1 cellular context compared by ENCODE assay signal in the genomic region with DNA sequence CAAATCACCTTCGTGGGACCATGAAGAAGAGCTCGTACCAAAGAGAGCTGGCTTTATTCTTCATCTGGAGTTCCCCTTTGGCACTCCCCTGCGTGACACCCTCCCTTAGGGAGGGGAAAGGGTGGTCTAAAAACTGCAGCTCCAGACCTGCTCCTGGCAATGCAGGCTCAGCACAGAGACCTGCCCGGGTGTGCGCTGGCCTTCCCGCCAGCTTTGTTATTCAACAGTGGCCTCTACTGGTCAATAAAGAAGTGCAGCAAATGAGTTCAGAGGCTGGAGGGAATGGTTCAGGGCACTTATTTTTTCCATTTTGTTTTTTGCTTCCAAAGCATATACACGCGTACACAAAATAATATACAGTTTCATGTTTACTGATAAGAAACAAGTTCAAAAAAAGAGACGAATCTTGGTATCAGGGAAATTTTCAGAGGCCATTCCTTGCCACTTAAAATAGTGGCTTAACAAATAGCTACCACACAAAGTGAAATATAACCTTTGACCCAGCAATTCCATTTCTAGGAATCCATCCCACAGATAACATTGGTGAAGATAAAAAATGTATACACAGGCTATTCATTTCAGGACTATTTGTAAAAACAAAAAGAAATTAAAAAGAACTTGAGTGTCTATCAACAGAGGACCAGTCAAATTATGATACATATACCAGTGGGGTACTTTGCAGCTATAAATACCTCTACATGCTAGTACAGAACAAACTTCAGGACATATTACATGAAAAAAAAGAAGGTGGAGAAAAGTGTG.
TF ChIP-seq lines count a peak whose summit lies in the region.

No MANE protein-coding gene starts in this region.

TF ChIP-seq in HepG2, 621 proteins besides CTCF, POLR2A, EP300 and RAD21 (continued from another document and continues in another):
- TF ChIP-seq, protein P1, sequence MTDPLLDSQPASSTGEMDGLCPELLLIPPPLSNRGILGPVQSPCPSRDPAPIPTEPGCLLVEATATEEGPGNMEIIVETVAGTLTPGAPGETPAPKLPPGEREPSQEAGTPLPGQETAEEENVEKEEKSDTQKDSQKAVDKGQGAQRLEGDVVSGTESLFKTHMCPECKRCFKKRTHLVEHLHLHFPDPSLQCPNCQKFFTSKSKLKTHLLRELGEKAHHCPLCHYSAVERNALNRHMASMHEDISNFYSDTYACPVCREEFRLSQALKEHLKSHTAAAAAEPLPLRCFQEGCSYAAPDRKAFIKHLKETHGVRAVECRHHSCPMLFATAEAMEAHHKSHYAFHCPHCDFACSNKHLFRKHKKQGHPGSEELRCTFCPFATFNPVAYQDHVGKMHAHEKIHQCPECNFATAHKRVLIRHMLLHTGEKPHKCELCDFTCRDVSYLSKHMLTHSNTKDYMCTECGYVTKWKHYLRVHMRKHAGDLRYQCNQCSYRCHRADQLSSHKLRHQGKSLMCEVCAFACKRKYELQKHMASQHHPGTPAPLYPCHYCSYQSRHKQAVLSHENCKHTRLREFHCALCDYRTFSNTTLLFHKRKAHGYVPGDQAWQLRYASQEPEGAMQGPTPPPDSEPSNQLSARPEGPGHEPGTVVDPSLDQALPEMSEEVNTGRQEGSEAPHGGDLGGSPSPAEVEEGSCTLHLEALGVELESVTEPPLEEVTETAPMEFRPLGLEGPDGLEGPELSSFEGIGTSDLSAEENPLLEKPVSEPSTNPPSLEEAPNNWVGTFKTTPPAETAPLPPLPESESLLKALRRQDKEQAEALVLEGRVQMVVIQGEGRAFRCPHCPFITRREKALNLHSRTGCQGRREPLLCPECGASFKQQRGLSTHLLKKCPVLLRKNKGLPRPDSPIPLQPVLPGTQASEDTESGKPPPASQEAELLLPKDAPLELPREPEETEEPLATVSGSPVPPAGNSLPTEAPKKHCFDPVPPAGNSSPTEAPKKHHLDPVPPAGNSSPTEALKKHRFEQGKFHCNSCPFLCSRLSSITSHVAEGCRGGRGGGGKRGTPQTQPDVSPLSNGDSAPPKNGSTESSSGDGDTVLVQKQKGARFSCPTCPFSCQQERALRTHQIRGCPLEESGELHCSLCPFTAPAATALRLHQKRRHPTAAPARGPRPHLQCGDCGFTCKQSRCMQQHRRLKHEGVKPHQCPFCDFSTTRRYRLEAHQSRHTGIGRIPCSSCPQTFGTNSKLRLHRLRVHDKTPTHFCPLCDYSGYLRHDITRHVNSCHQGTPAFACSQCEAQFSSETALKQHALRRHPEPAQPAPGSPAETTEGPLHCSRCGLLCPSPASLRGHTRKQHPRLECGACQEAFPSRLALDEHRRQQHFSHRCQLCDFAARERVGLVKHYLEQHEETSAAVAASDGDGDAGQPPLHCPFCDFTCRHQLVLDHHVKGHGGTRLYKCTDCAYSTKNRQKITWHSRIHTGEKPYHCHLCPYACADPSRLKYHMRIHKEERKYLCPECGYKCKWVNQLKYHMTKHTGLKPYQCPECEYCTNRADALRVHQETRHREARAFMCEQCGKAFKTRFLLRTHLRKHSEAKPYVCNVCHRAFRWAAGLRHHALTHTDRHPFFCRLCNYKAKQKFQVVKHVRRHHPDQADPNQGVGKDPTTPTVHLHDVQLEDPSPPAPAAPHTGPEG (CRISPR knock-in tag; IDR thresholded peaks at IDR 0.05), result no peak
- TF ChIP-seq ZNF235 (CRISPR knock-in tag; IDR thresholded peaks at IDR 0.05; ENCODE audit: borderline replicate concordance) (no peak), CCAR2 (optimal IDR thresholded peaks at IDR 0.05; ENCODE audit: low read depth, low read length) (no peak), MTA1 (CRISPR knock-in tag; IDR thresholded peaks at IDR 0.05; ENCODE audit: borderline replicate concordance) (no peak), CC2D1A (CRISPR knock-in tag; IDR thresholded peaks at IDR 0.05) (no peak), HCFC1 (IDR thresholded peaks at IDR 0.05; ENCODE audit: low read depth, low read length) (no peak), HIVEP1 (CRISPR knock-in tag; IDR thresholded peaks at IDR 0.05) (no peak), SCMH1 (CRISPR knock-in tag; IDR thresholded peaks at IDR 0.05; ENCODE audit: borderline replicate concordance) (no peak), ZNF75D (CRISPR knock-in tag; IDR thresholded peaks at IDR 0.05; ENCODE audit: borderline replicate concordance) (no peak), CBX2 (IDR thresholded peaks at IDR 0.05; ENCODE audit: low read depth, low read length) (no peak), CBX2 (CRISPR knock-in tag; IDR thresholded peaks at IDR 0.05; ENCODE audit: low read depth) (no peak), SIX1 (CRISPR knock-in tag; IDR thresholded peaks at IDR 0.05; ENCODE audit: borderline replicate concordance) (no peak), KAT8 (CRISPR knock-in tag; IDR thresholded peaks at IDR 0.05) (no peak), ZNF589 (CRISPR knock-in tag; conservative IDR thresholded peaks at IDR 0.05) (no peak), NFIB (CRISPR knock-in tag; IDR thresholded peaks at IDR 0.05; ENCODE audit: borderline replicate concordance) (no peak), FOXA1 (IDR thresholded peaks at IDR 0.05) (no peak), FOXA1 (CRISPR knock-in tag; IDR thresholded peaks at IDR 0.05) (peak; percentile 63), NR2C2 (CRISPR knock-in tag; IDR thresholded peaks at IDR 0.05; ENCODE audit: borderline replicate concordance) (peak; percentile 36; the same call in 1 of the 2 replicates), ZNF124 (CRISPR knock-in tag; IDR thresholded peaks at IDR 0.05) (no peak), ZBTB7A (CRISPR knock-in tag; IDR thresholded peaks at IDR 0.05) (no peak), NCOA2 (CRISPR knock-in tag; IDR thresholded peaks at IDR 0.05) (no peak), SMC3 (IDR thresholded peaks at IDR 0.05; ENCODE audit: low read length) (peak; percentile 69), RFX3 (CRISPR knock-in tag; IDR thresholded peaks at IDR 0.05) (no peak), PRPF4 (IDR thresholded peaks at IDR 0.05; ENCODE audit: low read depth, low read length, poor library complexity, severe bottlenecking) (no peak), SNAPC2 (CRISPR knock-in tag; IDR thresholded peaks at IDR 0.05) (no peak), SP5 (CRISPR knock-in tag; IDR thresholded peaks at IDR 0.05; ENCODE audit: borderline replicate concordance, low read depth) (no peak), GATA4 (IDR thresholded peaks at IDR 0.05; ENCODE audit: borderline replicate concordance, low read depth) (no peak), KDM6A (CRISPR knock-in tag; IDR thresholded peaks at IDR 0.05; ENCODE audit: low read depth) (no peak), THYN1 (CRISPR knock-in tag; IDR thresholded peaks at IDR 0.05; ENCODE audit: borderline replicate concordance, low read depth) (no peak), ONECUT2 (CRISPR knock-in tag; IDR thresholded peaks at IDR 0.05) (no peak), TGIF2 (CRISPR knock-in tag; IDR thresholded peaks at IDR 0.05) (no peak), ZNF549 (CRISPR knock-in tag; IDR thresholded peaks at IDR 0.05) (no peak), THAP11 (CRISPR knock-in tag; IDR thresholded peaks at IDR 0.05) (0 out of 2 replicates have a peak, but pooled peaks have one; percentile 19), MIER3 (CRISPR knock-in tag; IDR thresholded peaks at IDR 0.05; ENCODE audit: borderline replicate concordance) (no peak)
- TF ChIP-seq, protein P2, sequence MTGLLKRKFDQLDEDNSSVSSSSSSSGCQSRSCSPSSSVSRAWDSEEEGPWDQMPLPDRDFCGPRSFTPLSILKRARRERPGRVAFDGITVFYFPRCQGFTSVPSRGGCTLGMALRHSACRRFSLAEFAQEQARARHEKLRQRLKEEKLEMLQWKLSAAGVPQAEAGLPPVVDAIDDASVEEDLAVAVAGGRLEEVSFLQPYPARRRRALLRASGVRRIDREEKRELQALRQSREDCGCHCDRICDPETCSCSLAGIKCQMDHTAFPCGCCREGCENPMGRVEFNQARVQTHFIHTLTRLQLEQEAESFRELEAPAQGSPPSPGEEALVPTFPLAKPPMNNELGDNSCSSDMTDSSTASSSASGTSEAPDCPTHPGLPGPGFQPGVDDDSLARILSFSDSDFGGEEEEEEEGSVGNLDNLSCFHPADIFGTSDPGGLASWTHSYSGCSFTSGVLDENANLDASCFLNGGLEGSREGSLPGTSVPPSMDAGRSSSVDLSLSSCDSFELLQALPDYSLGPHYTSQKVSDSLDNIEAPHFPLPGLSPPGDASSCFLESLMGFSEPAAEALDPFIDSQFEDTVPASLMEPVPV (CRISPR knock-in tag; IDR thresholded peaks at IDR 0.05), result no peak
- TF ChIP-seq, protein P3, sequence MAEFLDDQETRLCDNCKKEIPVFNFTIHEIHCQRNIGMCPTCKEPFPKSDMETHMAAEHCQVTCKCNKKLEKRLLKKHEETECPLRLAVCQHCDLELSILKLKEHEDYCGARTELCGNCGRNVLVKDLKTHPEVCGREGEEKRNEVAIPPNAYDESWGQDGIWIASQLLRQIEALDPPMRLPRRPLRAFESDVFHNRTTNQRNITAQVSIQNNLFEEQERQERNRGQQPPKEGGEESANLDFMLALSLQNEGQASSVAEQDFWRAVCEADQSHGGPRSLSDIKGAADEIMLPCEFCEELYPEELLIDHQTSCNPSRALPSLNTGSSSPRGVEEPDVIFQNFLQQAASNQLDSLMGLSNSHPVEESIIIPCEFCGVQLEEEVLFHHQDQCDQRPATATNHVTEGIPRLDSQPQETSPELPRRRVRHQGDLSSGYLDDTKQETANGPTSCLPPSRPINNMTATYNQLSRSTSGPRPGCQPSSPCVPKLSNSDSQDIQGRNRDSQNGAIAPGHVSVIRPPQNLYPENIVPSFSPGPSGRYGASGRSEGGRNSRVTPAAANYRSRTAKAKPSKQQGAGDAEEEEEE (CRISPR knock-in tag; IDR thresholded peaks at IDR 0.05; ENCODE audit: borderline replicate concordance), result no peak
- TF ChIP-seq, protein P4, sequence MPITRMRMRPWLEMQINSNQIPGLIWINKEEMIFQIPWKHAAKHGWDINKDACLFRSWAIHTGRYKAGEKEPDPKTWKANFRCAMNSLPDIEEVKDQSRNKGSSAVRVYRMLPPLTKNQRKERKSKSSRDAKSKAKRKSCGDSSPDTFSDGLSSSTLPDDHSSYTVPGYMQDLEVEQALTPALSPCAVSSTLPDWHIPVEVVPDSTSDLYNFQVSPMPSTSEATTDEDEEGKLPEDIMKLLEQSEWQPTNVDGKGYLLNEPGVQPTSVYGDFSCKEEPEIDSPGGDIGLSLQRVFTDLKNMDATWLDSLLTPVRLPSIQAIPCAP (CRISPR knock-in tag; IDR thresholded peaks at IDR 0.05; ENCODE audit: low read depth), result no peak
- TF ChIP-seq, protein P5, sequence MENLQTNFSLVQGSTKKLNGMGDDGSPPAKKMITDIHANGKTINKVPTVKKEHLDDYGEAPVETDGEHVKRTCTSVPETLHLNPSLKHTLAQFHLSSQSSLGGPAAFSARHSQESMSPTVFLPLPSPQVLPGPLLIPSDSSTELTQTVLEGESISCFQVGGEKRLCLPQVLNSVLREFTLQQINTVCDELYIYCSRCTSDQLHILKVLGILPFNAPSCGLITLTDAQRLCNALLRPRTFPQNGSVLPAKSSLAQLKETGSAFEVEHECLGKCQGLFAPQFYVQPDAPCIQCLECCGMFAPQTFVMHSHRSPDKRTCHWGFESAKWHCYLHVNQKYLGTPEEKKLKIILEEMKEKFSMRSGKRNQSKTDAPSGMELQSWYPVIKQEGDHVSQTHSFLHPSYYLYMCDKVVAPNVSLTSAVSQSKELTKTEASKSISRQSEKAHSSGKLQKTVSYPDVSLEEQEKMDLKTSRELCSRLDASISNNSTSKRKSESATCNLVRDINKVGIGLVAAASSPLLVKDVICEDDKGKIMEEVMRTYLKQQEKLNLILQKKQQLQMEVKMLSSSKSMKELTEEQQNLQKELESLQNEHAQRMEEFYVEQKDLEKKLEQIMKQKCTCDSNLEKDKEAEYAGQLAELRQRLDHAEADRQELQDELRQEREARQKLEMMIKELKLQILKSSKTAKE (CRISPR knock-in tag; IDR thresholded peaks at IDR 0.05; ENCODE audit: borderline replicate concordance), result no peak
- TF ChIP-seq, protein P6, sequence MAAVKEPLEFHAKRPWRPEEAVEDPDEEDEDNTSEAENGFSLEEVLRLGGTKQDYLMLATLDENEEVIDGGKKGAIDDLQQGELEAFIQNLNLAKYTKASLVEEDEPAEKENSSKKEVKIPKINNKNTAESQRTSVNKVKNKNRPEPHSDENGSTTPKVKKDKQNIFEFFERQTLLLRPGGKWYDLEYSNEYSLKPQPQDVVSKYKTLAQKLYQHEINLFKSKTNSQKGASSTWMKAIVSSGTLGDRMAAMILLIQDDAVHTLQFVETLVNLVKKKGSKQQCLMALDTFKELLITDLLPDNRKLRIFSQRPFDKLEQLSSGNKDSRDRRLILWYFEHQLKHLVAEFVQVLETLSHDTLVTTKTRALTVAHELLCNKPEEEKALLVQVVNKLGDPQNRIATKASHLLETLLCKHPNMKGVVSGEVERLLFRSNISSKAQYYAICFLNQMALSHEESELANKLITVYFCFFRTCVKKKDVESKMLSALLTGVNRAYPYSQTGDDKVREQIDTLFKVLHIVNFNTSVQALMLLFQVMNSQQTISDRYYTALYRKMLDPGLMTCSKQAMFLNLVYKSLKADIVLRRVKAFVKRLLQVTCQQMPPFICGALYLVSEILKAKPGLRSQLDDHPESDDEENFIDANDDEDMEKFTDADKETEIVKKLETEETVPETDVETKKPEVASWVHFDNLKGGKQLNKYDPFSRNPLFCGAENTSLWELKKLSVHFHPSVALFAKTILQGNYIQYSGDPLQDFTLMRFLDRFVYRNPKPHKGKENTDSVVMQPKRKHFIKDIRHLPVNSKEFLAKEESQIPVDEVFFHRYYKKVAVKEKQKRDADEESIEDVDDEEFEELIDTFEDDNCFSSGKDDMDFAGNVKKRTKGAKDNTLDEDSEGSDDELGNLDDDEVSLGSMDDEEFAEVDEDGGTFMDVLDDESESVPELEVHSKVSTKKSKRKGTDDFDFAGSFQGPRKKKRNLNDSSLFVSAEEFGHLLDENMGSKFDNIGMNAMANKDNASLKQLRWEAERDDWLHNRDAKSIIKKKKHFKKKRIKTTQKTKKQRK (IDR thresholded peaks at IDR 0.05; ENCODE audit: low read length), result no peak
- TF ChIP-seq, protein P7, sequence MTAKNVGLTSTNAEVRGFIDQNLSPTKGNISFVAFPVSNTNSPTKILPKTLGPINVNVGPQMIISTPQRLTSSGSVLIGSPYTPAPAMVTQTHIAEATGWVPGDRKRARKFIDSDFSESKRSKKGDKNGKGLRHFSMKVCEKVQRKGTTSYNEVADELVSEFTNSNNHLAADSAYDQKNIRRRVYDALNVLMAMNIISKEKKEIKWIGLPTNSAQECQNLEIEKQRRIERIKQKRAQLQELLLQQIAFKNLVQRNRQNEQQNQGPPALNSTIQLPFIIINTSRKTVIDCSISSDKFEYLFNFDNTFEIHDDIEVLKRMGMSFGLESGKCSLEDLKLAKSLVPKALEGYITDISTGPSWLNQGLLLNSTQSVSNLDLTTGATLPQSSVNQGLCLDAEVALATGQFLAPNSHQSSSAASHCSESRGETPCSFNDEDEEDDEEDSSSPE (CRISPR knock-in tag; IDR thresholded peaks at IDR 0.05), result 0 out of 2 replicates have a peak, but pooled peaks have one; percentile 40
- TF ChIP-seq, protein P8, sequence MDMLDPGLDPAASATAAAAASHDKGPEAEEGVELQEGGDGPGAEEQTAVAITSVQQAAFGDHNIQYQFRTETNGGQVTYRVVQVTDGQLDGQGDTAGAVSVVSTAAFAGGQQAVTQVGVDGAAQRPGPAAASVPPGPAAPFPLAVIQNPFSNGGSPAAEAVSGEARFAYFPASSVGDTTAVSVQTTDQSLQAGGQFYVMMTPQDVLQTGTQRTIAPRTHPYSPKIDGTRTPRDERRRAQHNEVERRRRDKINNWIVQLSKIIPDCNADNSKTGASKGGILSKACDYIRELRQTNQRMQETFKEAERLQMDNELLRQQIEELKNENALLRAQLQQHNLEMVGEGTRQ (IDR thresholded peaks at IDR 0.05; ENCODE audit: low read depth, low read length), result no peak
- TF ChIP-seq, protein P8 (CRISPR knock-in tag; IDR thresholded peaks at IDR 0.05; ENCODE audit: borderline replicate concordance), result no peak
